In the genomic region with DNA sequence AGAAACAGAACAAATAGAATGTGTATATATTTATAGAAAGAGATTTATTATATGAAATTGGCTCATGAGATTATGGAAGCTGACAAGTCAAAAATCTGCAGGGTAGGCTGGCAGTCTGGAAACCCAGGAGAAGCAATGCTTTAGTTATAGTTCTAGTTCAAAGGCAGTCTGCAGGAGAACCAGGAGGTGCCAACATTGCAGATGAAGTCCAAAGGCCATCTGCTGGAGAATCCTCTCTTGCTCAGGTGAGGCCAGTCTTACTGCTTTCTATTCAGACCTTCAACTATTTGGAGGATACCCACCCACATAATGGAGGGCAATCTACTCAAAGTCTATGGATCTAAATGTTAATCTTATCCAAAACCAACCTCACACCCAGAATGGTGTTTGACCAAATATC, we compare ENCODE assay signal across 20 cellular contexts.
DNase-seq lines count a peak whose midpoint lies in the region; ATAC-seq, FAIRE-seq and TF ChIP-seq lines count a peak whose summit lies in the region.
"Had no signal": no experiment of that assay in that cellular context is flagged by ENCODE, and none has a peak within 500 bp of the region (broad histone marks: within the 10 kb centered on the region; RNA-seq: fewer than 3 reads in every experiment).

No MANE protein-coding gene starts in this region.

- peaks cover 6% of the 10 kb centered on the region; the same call in 1 of the 2 replicates for H3K9me3 ChIP-seq in HepG2 (ENCODE audit: low read length)
- H3K9me3 ChIP-seq: A549, Caco-2 had no signal

- H3K4me1 ChIP-seq in HepG2 (ENCODE audit: insufficient read depth, low read length), result 0 out of 2 replicates have a peak, but pooled peaks cover 14% of the 10 kb centered on the region
- H3K4me1 ChIP-seq: A549 had no signal

- H3K9ac ChIP-seq in HepG2 (ENCODE audit: insufficient read depth, low read depth, low read length), result no peak overlapping the region
- H3K9ac ChIP-seq: BLaER1 treated with 17β-estradiol and CSF1 and Interleukin-3, amounts not matched to agents 10 nM and 100 nM had no signal

- H3K27me3 ChIP-seq in HepG2 (ENCODE audit: control insufficient read depth in 1 of 2, insufficient read depth in 2 of 2, low read length in 2 of 2), result peaks cover 0 to 7% of the 10 kb centered on the region in 2 experiments; a peak in 3 of 5 replicates
- H3K27me3 ChIP-seq: BLaER1 treated with 17β-estradiol and CSF1 and Interleukin-3, amounts not matched to agents 10 nM and 100 nM had no signal

- TF ChIP-seq RAD21 in HepG2 (CRISPR knock-in tag; IDR thresholded peaks at IDR 0.05), result no peak

- no TSS peak for BruUV-seq in HepG2 (replicated peaks; lab: Mats Ljungman, UMichigan)

- H4K20me1 ChIP-seq in HepG2 (ENCODE audit: insufficient read depth, low read length), result no peaks in the 10 kb centered on the region
- H4K20me1 ChIP-seq: BLaER1 treated with 17β-estradiol and CSF1 and Interleukin-3, amounts not matched to agents 10 nM and 100 nM had no signal

- H3K4me2 ChIP-seq in HepG2 (ENCODE audit: low read depth, low read length), result no peak overlapping the region
- H3K4me2 ChIP-seq: A549; BLaER1 treated with 17β-estradiol and CSF1 and Interleukin-3, amounts not matched to agents 10 nM and 100 nM had no signal

- POLR2A ChIA-PET in HepG2 (lab: Yijun Ruan, JAX), result no interaction called here

- no peak overlapping the region for H3K27ac ChIP-seq in HepG2 (ENCODE audit: extremely low read length, insufficient read depth, low read length)
- H3K27ac ChIP-seq: 22Rv1; A549; BLaER1 treated with 17β-estradiol and CSF1 and Interleukin-3, amounts not matched to agents 10 nM and 100 nM; C4-2B had no signal

- H3K36me3 ChIP-seq in HepG2 (replicated peaks in 1 of 2; ENCODE audit: control insufficient read depth in 1 of 2, insufficient read depth in 2 of 2, low read length in 2 of 2), result no peaks in the 10 kb centered on the region

- TF ChIP-seq CTCF in HepG2 (CRISPR knock-in tag; IDR thresholded peaks at IDR 0.05), result no peak

- ATAC-seq in left colon, result peak; percentile 45
- ATAC-seq in HepG2, result no peak
- no peak for ATAC-seq in GM18873 (IDR thresholded peaks at IDR 0.05; ENCODE audit: low FRiP score, unreplicated experiment)
- ATAC-seq: A549; CD8-positive, alpha-beta T cell had no signal

- no peak for TF ChIP-seq POLR2A in HepG2 (IDR thresholded peaks at IDR 0.05; ENCODE audit: insufficient read depth in 1 of 2, low read depth in 2 of 2, low read length in 2 of 2)

- intact Hi-C loops in left colon (cut with DNase I, micrococcal nuclease) (no loop called here), HepG2 (cut with micrococcal nuclease; ENCODE audit: unreplicated experiment) (no loop called here)

- CTCF ChIA-PET in HepG2 (lab: Yijun Ruan, JAX; ENCODE audit: low intra/inter-chr PET ratio, low total read pairs), result no interaction called here

- H3K79me2 ChIP-seq in HepG2 (ENCODE audit: insufficient read depth, low read length), result no peaks in the 10 kb centered on the region

- H3K4me3 ChIP-seq in HepG2 (replicated peaks in 1 of 3; ENCODE audit: insufficient read depth in 1 of 3, low read depth in 2 of 3, low read length in 3 of 3), result no peak overlapping the region
- H3K4me3 ChIP-seq: A549; BLaER1 treated with 17β-estradiol and CSF1 and Interleukin-3, amounts not matched to agents 10 nM and 100 nM had no signal

- in situ Hi-C loops in HepG2 (cut with HindIII; ENCODE audit: extremely low pct_ligation_motif_present, low pct_unique_long_range_greater_than_20kb), result no loop called here

- DNase-seq in HT-29 (ENCODE audit: low spot score) (peak; percentile 6), left colon (no peak), HepG2 (ENCODE audit: low spot score) (no peak), HPDE6-E6E7 (ENCODE audit: extremely low spot score) (no peak)
- no peak for DNase-seq in stimulated activated CD4-positive, alpha-beta T cell treated with anti-CD3 and anti-CD28 coated beads, Interleukin-15, amount 100 ng/mL, for 24 hours
- DNase-seq: AML-193; Caco-2; Calu3; CD4-positive, alpha-beta T cell; CD8-positive, alpha-beta T cell; DMS79 treated with DMSO at 0.1 percent for 48 hours; GF-D8 had no signal

- TF ChIP-seq EP300 in HepG2 (IDR thresholded peaks at IDR 0.05; ENCODE audit: low read depth in 2 of 2, low read length in 2 of 2), result no peak
- no peak for TF ChIP-seq EP300 in HepG2 (CRISPR knock-in tag; IDR thresholded peaks at IDR 0.05; ENCODE audit: borderline replicate concordance)

- no peak overlapping the region for H2AFZ ChIP-seq in HepG2 (ENCODE audit: low read length)

- no peak for FAIRE-seq in HepG2 (lab: Jason Lieb, UNC)
- FAIRE-seq: A549, D721Med, G401.6, GM12891 had no signal

TF ChIP-seq in HepG2, 621 proteins besides CTCF, POLR2A, EP300 and RAD21:
- TF ChIP-seq, protein P1, sequence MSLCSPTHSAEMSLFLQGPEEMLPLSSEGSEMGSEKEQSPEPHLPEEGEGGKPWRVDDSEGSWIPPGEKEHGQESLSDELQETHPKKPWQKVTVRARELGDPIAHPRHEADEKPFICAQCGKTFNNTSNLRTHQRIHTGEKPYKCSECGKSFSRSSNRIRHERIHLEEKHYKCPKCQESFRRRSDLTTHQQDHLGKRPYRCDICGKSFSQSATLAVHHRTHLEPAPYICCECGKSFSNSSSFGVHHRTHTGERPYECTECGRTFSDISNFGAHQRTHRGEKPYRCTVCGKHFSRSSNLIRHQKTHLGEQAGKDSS (CRISPR knock-in tag; IDR thresholded peaks at IDR 0.05; ENCODE audit: borderline replicate concordance, low read depth), result no peak
- peak; percentile 20; the same call in 1 of the 2 replicates for TF ChIP-seq STAG1 (CRISPR knock-in tag; IDR thresholded peaks at IDR 0.05)
